11 cellular contexts compared by ENCODE assay signal in genomic region chr5:150438873-150439546, GRCh38. TPM values are rescaled to one million over a fixed set of nuclear protein-coding genes. Genes with fewer than 3 reads are reported as not detected.
DNase-seq lines count a peak whose midpoint lies in the region; ATAC-seq, FAIRE-seq and TF ChIP-seq lines count a peak whose summit lies in the region.
"Had no signal": no experiment of that assay in that cellular context is flagged by ENCODE, and none has a peak within 500 bp of the region (broad histone marks: within the 10 kb centered on the region; RNA-seq: fewer than 3 reads in every experiment).

No MANE protein-coding gene starts in this region.

- H3K4me2 ChIP-seq in endothelial cell of umbilical vein (ENCODE audit: insufficient read depth, low read length) = no peak overlapping the region

- H3K36me3 Mint-ChIP-seq in activated CD8-positive, alpha-beta memory T cell treated with anti-CD3 and anti-CD28 coated beads, Interleukin-2, amount 10 ng/mL, durations not matched to agents 7 days and 5 days = peaks cover 8% of the 10 kb centered on the region
- H3K36me3 Mint-ChIP-seq: activated naive CD8-positive, alpha-beta T cell had no signal

- POLR2A ChIA-PET in endothelial cell of umbilical vein (lab: Charles Lee) = no interaction called here

- H3K27ac ChIP-seq in endothelial cell of umbilical vein (ENCODE audit: insufficient read depth, low read depth, low read length) (no peak overlapping the region), spleen (no peak overlapping the region)

- no peak overlapping the region for H3K27ac Mint-ChIP-seq in activated CD8-positive, alpha-beta memory T cell treated with anti-CD3 and anti-CD28 coated beads, Interleukin-2, amount 10 ng/mL, durations not matched to agents 7 days and 5 days
- H3K27ac Mint-ChIP-seq: activated naive CD8-positive, alpha-beta T cell; CD8-positive, alpha-beta T cell; natural killer cell treated with Interleukin-12 subunit alpha and Interleukin-12 subunit beta and Interleukin-15 and Interleukin-18, amount 100 ng/mL, for 72 hours had no signal

- no peaks in the 10 kb centered on the region for H3K9me1 ChIP-seq in endothelial cell of umbilical vein (replicated peaks; ENCODE audit: control insufficient read depth, extremely low read depth, insufficient read depth, low read length)

- H3K9me3 ChIP-seq in endothelial cell of umbilical vein (replicated peaks; ENCODE audit: control insufficient read depth, insufficient read depth, low read length) (no peaks in the 10 kb centered on the region), spleen (no peaks in the 10 kb centered on the region)

- H3K4me3 ChIP-seq in endothelial cell of umbilical vein (replicated peaks in 1 of 3; ENCODE audit: insufficient read depth in 1 of 3, low read depth in 1 of 3, low read length in 3 of 3) (no peak overlapping the region), spleen (no peak overlapping the region)

- CTCF ChIA-PET in endothelial cell of umbilical vein (lab: Charles Lee) = interaction anchor here (0.7 to 2.1 kb wide), 2 partner anchors 11 to 107 kb away, joined by 3 to 5 read pairs; no protein-coding TSS in a partner anchor
- CTCF ChIA-PET in activated CD8-positive, alpha-beta memory T cell treated with anti-CD3 and anti-CD28 coated beads, Interleukin-2, amount 10 ng/mL, durations not matched to agents 7 days and 5 days (lab: Charles Lee) = interaction anchor here (0.7 to 1.3 kb wide), 5 partner anchors 11 to 221 kb away, joined by 3 to 7 read pairs (median 3); partner anchors contain the start of gene RPS14

- H3K79me2 ChIP-seq in endothelial cell of umbilical vein (ENCODE audit: control insufficient read depth, insufficient read depth, low read length) = no peaks in the 10 kb centered on the region

- H3K4me3 Mint-ChIP-seq in activated CD8-positive, alpha-beta memory T cell treated with anti-CD3 and anti-CD28 coated beads, Interleukin-2, amount 10 ng/mL, durations not matched to agents 7 days and 5 days = no peak overlapping the region
- H3K4me3 Mint-ChIP-seq: activated naive CD8-positive, alpha-beta T cell; CD8-positive, alpha-beta T cell; natural killer cell treated with Interleukin-12 subunit alpha and Interleukin-12 subunit beta and Interleukin-15 and Interleukin-18, amount 100 ng/mL, for 72 hours had no signal

- peaks cover 13% of the 10 kb centered on the region for H3K4me1 Mint-ChIP-seq in activated CD8-positive, alpha-beta memory T cell treated with anti-CD3 and anti-CD28 coated beads, Interleukin-2, amount 10 ng/mL, durations not matched to agents 7 days and 5 days

- H2AFZ ChIP-seq in endothelial cell of umbilical vein (ENCODE audit: low read depth, low read length) = no peak overlapping the region

- ATAC-seq in GM18502 (IDR thresholded peaks at IDR 0.05; ENCODE audit: poor library complexity, unreplicated experiment) = no peak
- no peak for ATAC-seq in activated CD8-positive, alpha-beta memory T cell treated with anti-CD3 and anti-CD28 coated beads, Interleukin-2, amount 10 ng/mL, durations not matched to agents 7 days and 5 days
- ATAC-seq: CD8-positive, alpha-beta T cell had no signal

- peak; percentile 44 to 55 for TF ChIP-seq CTCF in endothelial cell of umbilical vein (IDR thresholded peaks at IDR 0.05; ENCODE audit: extremely low read depth in 1 of 2, insufficient read depth in 1 of 2, low read depth in 1 of 2, low read length in 2 of 2)
- TF ChIP-seq CTCF in spleen (IDR thresholded peaks at IDR 0.05 in 8 of 11, conservative IDR thresholded peaks at IDR 0.05 in 3 of 11) = peak in 7 of 11 experiments; percentile 34 to 64 (median 58)

- H3K27me3 Mint-ChIP-seq in activated CD8-positive, alpha-beta memory T cell treated with anti-CD3 and anti-CD28 coated beads, Interleukin-2, amount 10 ng/mL, durations not matched to agents 7 days and 5 days = no peaks in the 10 kb centered on the region
- H3K27me3 Mint-ChIP-seq: activated naive CD8-positive, alpha-beta T cell; natural killer cell treated with Interleukin-12 subunit alpha and Interleukin-12 subunit beta and Interleukin-15 and Interleukin-18, amount 100 ng/mL, for 72 hours had no signal

- peak; percentile 63 for FAIRE-seq in endothelial cell of umbilical vein (lab: Jason Lieb, UNC)

- peaks cover 8% of the 10 kb centered on the region in 2 experiments for H3K36me3 ChIP-seq in endothelial cell of umbilical vein (ENCODE audit: control insufficient read depth in 2 of 2, extremely low read depth in 1 of 2, insufficient read depth in 2 of 2, low read length in 2 of 2)
- H3K36me3 ChIP-seq in spleen = peaks cover 0 to 38% (median 18%) of the 10 kb centered on the region in 6 donors

- no peak overlapping the region for H3K9ac ChIP-seq in endothelial cell of umbilical vein (replicated peaks; ENCODE audit: extremely low read depth, insufficient read depth, low read length)

- H3K4me1 ChIP-seq in endothelial cell of umbilical vein (ENCODE audit: control insufficient read depth, extremely low read depth, insufficient read depth, low read length) (peaks cover 11% of the 10 kb centered on the region), spleen (peaks cover 0 to 23% (median 10%) of the 10 kb centered on the region in 6 donors)

- peak; percentile 20 for DNase-seq in NCI-H2227 (lab: John Stamatoyannopoulos, UW; ENCODE audit: unreplicated experiment)
- DNase-seq in NCI-H2227 treated with DMSO at 0.1 percent for 48 hours (lab: John Stamatoyannopoulos, UW) = no peak
- DNase-seq in NCI-H226 = peak; percentile 7
- DNase-seq in endothelial cell of umbilical vein (ENCODE audit: low read depth, low spot score) = no peak
- DNase-seq in spleen = no peak
- no peak for DNase-seq in NCI-H1105 (lab: John Stamatoyannopoulos, UW)
- DNase-seq in activated CD8-positive, alpha-beta memory T cell treated with anti-CD3 and anti-CD28 coated beads, Interleukin-2, amount 10 ng/mL, durations not matched to agents 7 days and 5 days = no peak
- DNase-seq: CD8-positive, alpha-beta T cell had no signal

- H4K20me1 ChIP-seq in endothelial cell of umbilical vein (replicated peaks; ENCODE audit: control insufficient read depth, extremely low read depth, insufficient read depth, low read length) = no peaks in the 10 kb centered on the region

- 66 to 82% (median 75%) methylated on average over 4 of the region's 4 CpGs for WGBS in spleen, 5 donors

- dilution Hi-C loops in endothelial cell of umbilical vein (cut with MboI; ENCODE audit: extremely low pct_ligation_motif_present, low sequenced_read_pairs) = no loop called here

- no peaks in the 10 kb centered on the region for H3K9me3 Mint-ChIP-seq in activated CD8-positive, alpha-beta memory T cell treated with anti-CD3 and anti-CD28 coated beads, Interleukin-2, amount 10 ng/mL, durations not matched to agents 7 days and 5 days (ENCODE audit: low read depth)
- H3K9me3 Mint-ChIP-seq: CD8-positive, alpha-beta T cell; natural killer cell treated with Interleukin-12 subunit alpha and Interleukin-12 subunit beta and Interleukin-15 and Interleukin-18, amount 100 ng/mL, for 72 hours had no signal

- TF ChIP-seq POLR2A in endothelial cell of umbilical vein (IDR thresholded peaks at IDR 0.05; ENCODE audit: low read depth, low read length) (no peak), spleen (IDR thresholded peaks at IDR 0.05) (no peak)

- BruUV-seq in endothelial cell of umbilical vein (replicated peaks; lab: Mats Ljungman, UMichigan) = no TSS peak

- intact Hi-C loops in endothelial cell of umbilical vein (cut with micrococcal nuclease) = no loop called here
- intact Hi-C loops in spleen (cut with DNase I; ENCODE audit: low total_unique reads) = no loop called here

- H3K27me3 ChIP-seq in endothelial cell of umbilical vein (ENCODE audit: control insufficient read depth in 2 of 2, insufficient read depth in 2 of 2, low read length in 2 of 2) = no peaks in the 10 kb centered on the region
- H3K27me3 ChIP-seq in spleen (replicated peaks in 1 of 7) = no peaks in the 10 kb centered on the region

TF ChIP-seq in endothelial cell of umbilical vein, 7 proteins besides CTCF, POLR2A, EP300 and RAD21:
- TF ChIP-seq GATA2 (IDR thresholded peaks at IDR 0.05; ENCODE audit: insufficient read depth, insufficient read length, low read depth, low read length) (no peak), JUN (IDR thresholded peaks at IDR 0.05; ENCODE audit: borderline replicate concordance, insufficient read depth, insufficient read length, low read depth) (no peak)

RNA-seq across cellular contexts. Expression of gene RPS14, which starts 10.5 kb away (rescaled TPM):
- total RNA-seq in endothelial cell of umbilical vein (1,852 and 2,034 TPM in 2 replicates), spleen (1,000 to 10,000 TPM; 1,801 to 2,829 (median 2,025) TPM)
- polyA plus RNA-seq in endothelial cell of umbilical vein (4,491 and 5,521 TPM in 2 replicates), spleen (1,000 to 10,000 TPM; 5,417 to 8,400 (median 8,329) TPM)
- 6,503 and 7,036 TPM in 2 replicates for polyA plus RNA-seq in endothelial cell of umbilical vein (2011; cell fraction: cytosol; rRNA removed)
- polyA plus RNA-seq in endothelial cell of umbilical vein (2011; cell fraction: nucleus; rRNA removed) = 1,366 and 1,419 TPM in 2 replicates
- 2,965 and 3,232 TPM in 2 replicates for polyA plus RNA-seq in endothelial cell of umbilical vein (2012)
- 1,106 and 1,289 TPM in 2 replicates for polyA minus RNA-seq in endothelial cell of umbilical vein
- 648 TPM for polyA minus RNA-seq in endothelial cell of umbilical vein (2011; cell fraction: cytosol; rRNA and poly(A)+ RNA removed)
- 121 and 122 TPM in 2 replicates for polyA minus RNA-seq in endothelial cell of umbilical vein (2011; cell fraction: nucleus; rRNA and poly(A)+ RNA removed)
- 1,000 to 10,000 TPM; 1,980 to 2,218 TPM for total RNA-seq in activated CD8-positive, alpha-beta memory T cell treated with anti-CD3 and anti-CD28 coated beads, Interleukin-2, amount 10 ng/mL, durations not matched to agents 7 days and 5 days

RNA-seq across cellular contexts. Expression of gene CD74, which starts 26.3 kb away (rescaled TPM):
- 0.76 and 1.3 TPM in 2 replicates for total RNA-seq in endothelial cell of umbilical vein
- polyA plus RNA-seq in endothelial cell of umbilical vein = 0.56 and 0.62 TPM in 2 replicates
- polyA plus RNA-seq in endothelial cell of umbilical vein (2011; cell fraction: cytosol; rRNA removed) = 0.34 and 0.49 TPM in 2 replicates
- polyA plus RNA-seq in endothelial cell of umbilical vein (2011; cell fraction: nucleus; rRNA removed) = 0.12 and 0.29 TPM in 2 replicates
- 1.1 and 2.6 TPM in 2 replicates for polyA plus RNA-seq in endothelial cell of umbilical vein (2012)
- 0.32 and 0.91 TPM in 2 replicates for polyA minus RNA-seq in endothelial cell of umbilical vein
- not detected for polyA minus RNA-seq in endothelial cell of umbilical vein (2011; cell fraction: cytosol; rRNA and poly(A)+ RNA removed)
- not detected in 2 replicates for polyA minus RNA-seq in endothelial cell of umbilical vein (2011; cell fraction: nucleus; rRNA and poly(A)+ RNA removed)
- 1,000 to 10,000 TPM; 3,224 to 5,563 (median 4,811) TPM for total RNA-seq in spleen
- polyA plus RNA-seq in spleen = 1,000 to 10,000 TPM; 3,319 to 4,860 (median 4,644) TPM
- 1,000 to 10,000 TPM; 1,513 to 1,561 TPM for total RNA-seq in activated CD8-positive, alpha-beta memory T cell treated with anti-CD3 and anti-CD28 coated beads, Interleukin-2, amount 10 ng/mL, durations not matched to agents 7 days and 5 days

Comparison
In these comparisons a context has a peak if more than half of its experiments do, and no peak if none do; other contexts are left out.
1. DNase-seq: peak in NCI-H2227 (single experiment) and NCI-H226 (single experiment); none in NCI-H2227 treated with DMSO at 0.1 percent for 48 hours (single experiment), endothelial cell of umbilical vein (single experiment), spleen (single experiment), NCI-H1105 (single experiment) and activated CD8-positive, alpha-beta memory T cell treated with anti-CD3 and anti-CD28 coated beads, Interleukin-2, amount 10 ng/mL, durations not matched to agents 7 days and 5 days (single experiment).
2. RNA of gene CD74, which starts 26.3 kb away (total RNA-seq): 3,224 to 5,563 TPM in spleen and 1,513 to 1,561 TPM in activated CD8-positive, alpha-beta memory T cell treated with anti-CD3 and anti-CD28 coated beads, Interleukin-2, amount 10 ng/mL, durations not matched to agents 7 days and 5 days; 0.76 to 1.3 TPM in endothelial cell of umbilical vein; every median in the first group is over 100 times any median in the second.